In the genomic region with DNA sequence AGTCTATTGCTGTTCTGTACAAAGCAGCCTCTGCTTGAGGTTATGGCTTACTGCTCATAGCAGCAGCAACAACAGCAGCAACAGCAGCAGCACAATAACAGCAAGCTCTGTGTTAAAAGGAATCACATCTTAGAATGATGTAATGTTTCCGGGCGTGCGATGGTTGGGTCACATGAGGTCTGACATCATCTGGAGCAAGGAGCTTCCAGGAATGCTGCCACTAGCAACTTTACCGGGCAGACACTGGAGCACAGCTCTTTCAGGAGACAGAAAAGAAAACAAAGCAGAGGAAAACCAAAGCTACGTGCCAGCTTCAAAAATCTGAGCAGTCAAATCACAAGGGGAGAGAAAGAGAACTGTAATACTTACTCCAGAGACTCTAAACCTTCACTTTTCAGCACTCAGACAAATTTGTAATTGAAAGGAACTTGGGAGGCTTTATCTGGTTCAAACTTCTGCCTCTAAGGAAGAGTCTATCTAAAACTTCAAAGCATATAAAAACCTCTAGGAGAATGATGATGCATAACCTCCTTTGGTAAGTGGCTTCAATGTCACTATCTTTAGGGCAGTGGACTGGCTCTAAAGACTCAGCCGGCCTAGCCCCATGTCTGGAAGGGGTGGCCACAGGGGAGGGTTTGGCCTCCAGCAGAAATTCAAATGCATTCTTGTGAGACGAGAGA, we compare ENCODE assay signal across 8 cellular contexts. TPM values are rescaled to one million over a fixed set of nuclear protein-coding genes. Genes with fewer than 3 reads are reported as not detected.
DNase-seq lines count a peak whose midpoint lies in the region; ATAC-seq and TF ChIP-seq lines count a peak whose summit lies in the region.

No MANE protein-coding gene starts in this region.

- DNase-seq in AG10803 (ENCODE audit: low read depth) (peak; percentile 90), NCI-H2107 treated with DMSO at 0.1 percent for 48 hours (lab: John Stamatoyannopoulos, UW; ENCODE audit: unreplicated experiment) (peak; percentile 76), chondrocyte (ENCODE audit: low spot score) (no peak), left kidney (ENCODE audit: low read depth, low spot score) (peak; percentile 92), thoracic aorta (ENCODE audit: low spot score) (peak; percentile 71)
- no peak for DNase-seq in stimulated activated naive CD4-positive, alpha-beta T cell treated with Interleukin-2 at 50 U/mL for 16 hours (lab: John Stamatoyannopoulos, UW)
- DNase-seq in CD8-positive, alpha-beta T cell = no peak

- ATAC-seq in thoracic aorta (ENCODE audit: insufficient number of reproducible peaks, low FRiP score, low read depth) (peak; percentile 94), GM21529 (IDR thresholded peaks at IDR 0.05; ENCODE audit: unreplicated experiment) (no peak)
- no peak for ATAC-seq in CD8-positive, alpha-beta T cell

- no peaks in the 10 kb centered on the region for H3K36me3 ChIP-seq in thoracic aorta
- H3K36me3 ChIP-seq in CD8-positive, alpha-beta T cell (ENCODE audit: insufficient read depth, low read length) = no peaks in the 10 kb centered on the region

- H3K9me3 ChIP-seq in thoracic aorta = no peaks in the 10 kb centered on the region
- H3K9me3 ChIP-seq in CD8-positive, alpha-beta T cell (ENCODE audit: low read length) = no peaks in the 10 kb centered on the region

- H3K27ac Mint-ChIP-seq in chondrocyte (ENCODE audit: unreplicated experiment) = peak overlapping the region; percentile 99
- H3K27ac Mint-ChIP-seq in CD8-positive, alpha-beta T cell = no peak overlapping the region

- peak overlapping the region; percentile 69 to 72 for H3K27ac ChIP-seq in thoracic aorta
- H3K27ac ChIP-seq in CD8-positive, alpha-beta T cell (ENCODE audit: low read depth, low read length) = no peak overlapping the region

- H3K4me3 ChIP-seq in AG10803 (ENCODE audit: low read length) (no peak overlapping the region), thoracic aorta (peak overlapping the region; percentile 48)
- H3K4me3 ChIP-seq in CD8-positive, alpha-beta T cell (ENCODE audit: low read depth, low read length) = no peak overlapping the region

- H3K9me3 Mint-ChIP-seq in chondrocyte (ENCODE audit: low read depth) = peaks cover 4% of the 10 kb centered on the region
- no peaks in the 10 kb centered on the region for H3K9me3 Mint-ChIP-seq in CD8-positive, alpha-beta T cell

- peaks cover 2% of the 10 kb centered on the region for H3K36me3 Mint-ChIP-seq in chondrocyte (ENCODE audit: low read depth)
- H3K36me3 Mint-ChIP-seq in CD8-positive, alpha-beta T cell = no peaks in the 10 kb centered on the region

- peaks cover 3% of the 10 kb centered on the region for H3K27me3 Mint-ChIP-seq in chondrocyte (ENCODE audit: low read depth)
- peaks cover 20% of the 10 kb centered on the region for H3K27me3 Mint-ChIP-seq in CD8-positive, alpha-beta T cell (ENCODE audit: low read depth)

- no peaks in the 10 kb centered on the region for H3K27me3 ChIP-seq in thoracic aorta (replicated peaks; ENCODE audit: insufficient read depth)
- no peaks in the 10 kb centered on the region for H3K27me3 ChIP-seq in CD8-positive, alpha-beta T cell (ENCODE audit: insufficient read depth, low read length)

- TF ChIP-seq CTCF in AG10803 (conservative IDR thresholded peaks at IDR 0.05; ENCODE audit: low read length) = no peak
- TF ChIP-seq CTCF in chondrocyte (IDR thresholded peaks at IDR 0.05) = no peak
- TF ChIP-seq CTCF in thoracic aorta (IDR thresholded peaks at IDR 0.05) = no peak
- no peak for TF ChIP-seq CTCF in CD8-positive, alpha-beta T cell (IDR thresholded peaks at IDR 0.05)

- H3K4me1 ChIP-seq in thoracic aorta (ENCODE audit: control insufficient read depth in 1 of 2, low read depth in 2 of 2) = peaks cover 10 to 17% of the 10 kb centered on the region in 2 donors
- no peaks in the 10 kb centered on the region for H3K4me1 ChIP-seq in CD8-positive, alpha-beta T cell (ENCODE audit: insufficient read depth, low read length)

- CTCF ChIA-PET in CD8-positive, alpha-beta T cell (lab: Charles Lee) = no interaction called here

- POLR2A ChIA-PET in CD8-positive, alpha-beta T cell (lab: Charles Lee) = no interaction called here

- peaks cover 22% of the 10 kb centered on the region for H3K4me1 Mint-ChIP-seq in chondrocyte (ENCODE audit: low read depth)
- H3K4me1 Mint-ChIP-seq in CD8-positive, alpha-beta T cell (ENCODE audit: low read depth) = no peaks in the 10 kb centered on the region

- peak overlapping the region; percentile 64 for H3K4me3 Mint-ChIP-seq in chondrocyte (ENCODE audit: unreplicated experiment)
- no peak overlapping the region for H3K4me3 Mint-ChIP-seq in CD8-positive, alpha-beta T cell

- intact Hi-C loops in CD8-positive, alpha-beta T cell (cut with DNase I, micrococcal nuclease) = loop anchor here in 1 of 2 experiments (5.0 kb wide), 1 partner anchor 78 kb away; no protein-coding TSS in a partner anchor

RNA-seq across cellular contexts. Expression of gene RAB3GAP2, which starts 28.3 kb away (rescaled TPM):
- total RNA-seq in chondrocyte (47.5 to 55.7 TPM (median 48.2 TPM) in 3 replicates), thoracic aorta (10 to 100 TPM; 22.5 to 37.9 TPM)
- 10 to 100 TPM; 34.3 to 34.6 TPM for total RNA-seq in CD8-positive, alpha-beta T cell

Comparison
In these comparisons a context has a peak if more than half of its experiments do, and no peak if none do; other contexts are left out.
1. DNase-seq: peak in AG10803 (single experiment), NCI-H2107 treated with DMSO at 0.1 percent for 48 hours (single experiment), left kidney (single experiment) and thoracic aorta (single experiment); none in chondrocyte (single experiment), stimulated activated naive CD4-positive, alpha-beta T cell treated with Interleukin-2 at 50 U/mL for 16 hours (single experiment) and CD8-positive, alpha-beta T cell (0 of 7).